In genomic region chr17:18217412-18218015, GRCh38 we compare ENCODE assay signal across 9 cellular contexts. TPM values are rescaled to one million over a fixed set of nuclear protein-coding genes. Genes with fewer than 3 reads are reported as not detected.
DNase-seq lines count a peak whose midpoint lies in the region; ATAC-seq and FAIRE-seq lines count a peak whose summit lies in the region.
"Had no signal": no experiment of that assay in that cellular context is flagged by ENCODE, and none has a peak within 500 bp of the region (broad histone marks: within the 10 kb centered on the region; RNA-seq: fewer than 3 reads in every experiment).

No MANE protein-coding gene starts in this region.

- H3K36me3 ChIP-seq in SJSA1 (no peaks in the 10 kb centered on the region), trophoblast cell (ENCODE audit: control insufficient read depth in 1 of 2, insufficient read depth in 2 of 2, low read length in 2 of 2) (no peaks in the 10 kb centered on the region)

- no peak overlapping the region for H2BK5ac ChIP-seq in trophoblast cell (ENCODE audit: low read depth, low read length, poor library complexity)

- no peak overlapping the region for H3K14ac ChIP-seq in trophoblast cell (ENCODE audit: low read length)

- H3K79me2 ChIP-seq in trophoblast cell (ENCODE audit: control insufficient read depth, insufficient read depth, low read length, poor library complexity) = no peaks in the 10 kb centered on the region

- WGBS in trophoblast cell (ENCODE audit: extremely low coverage, insufficient coverage, insufficient read length) = no CpG with 5 or more reads among the region's 6 CpGs

- no peak overlapping the region for H3K4me2 ChIP-seq in trophoblast cell (ENCODE audit: low read length)

- H3K79me1 ChIP-seq in trophoblast cell (ENCODE audit: low read length) = no peaks in the 10 kb centered on the region

- H2BK120ac ChIP-seq in trophoblast cell (ENCODE audit: insufficient read depth, low read length, poor library complexity) = no peak overlapping the region

- H2BK12ac ChIP-seq in trophoblast cell (ENCODE audit: low read length) = no peak overlapping the region

- H3K18ac ChIP-seq in trophoblast cell (ENCODE audit: low read length) = no peak overlapping the region

- H3K4me1 ChIP-seq in SJSA1 (replicated peaks) (peaks cover 14% of the 10 kb centered on the region), trophoblast cell (ENCODE audit: control insufficient read depth in 1 of 2, insufficient read depth in 2 of 2, low read length in 2 of 2) (peaks cover 0 to 2% of the 10 kb centered on the region in 2 experiments)

- no peak overlapping the region for H3K23ac ChIP-seq in trophoblast cell (ENCODE audit: low read length)

- H3K4ac ChIP-seq in trophoblast cell (ENCODE audit: low read depth, low read length) = no peak overlapping the region

- DNase-seq in D341Med (ENCODE audit: low spot score) (peak; percentile 79), HTR-8/SVneo (ENCODE audit: insufficient read length, low spot score) (peak; percentile 97), SJSA1 (ENCODE audit: low read depth in 1 of 2, low spot score in 2 of 2) (peak; percentile 56 to 61), glomerular visceral epithelial cell (ENCODE audit: extremely low spot score) (peak; percentile 70), trophoblast cell (peak; percentile 46 to 82), ureter (ENCODE audit: low spot score) (peak; percentile 62)
- DNase-seq in activated naive CD4-positive, alpha-beta T cell treated with Interleukin-2 at 50 U/mL for 16 hours = peak; percentile 78

- no peak overlapping the region for H3K27ac ChIP-seq in SJSA1
- H3K27ac ChIP-seq in trophoblast cell (ENCODE audit: low read depth, low read length) = no peak overlapping the region

- H3K9me3 ChIP-seq in SJSA1 (replicated peaks) (0 out of 2 replicates have a peak, but pooled peaks cover 2% of the 10 kb centered on the region), trophoblast cell (ENCODE audit: insufficient read depth, low read depth, low read length) (no peaks in the 10 kb centered on the region)

- no peak for ATAC-seq in HG02642 (IDR thresholded peaks at IDR 0.05; ENCODE audit: poor library complexity, unreplicated experiment)

- no peak overlapping the region for H2AFZ ChIP-seq in trophoblast cell (ENCODE audit: insufficient read depth, low read length, poor library complexity)

- no peak overlapping the region for H4K12ac ChIP-seq in trophoblast cell (ENCODE audit: low read depth, low read length)

- FAIRE-seq in HTR-8/SVneo (lab: Jason Lieb, UNC) = peak; percentile 97
- FAIRE-seq: TTC549 had no signal

- no peak overlapping the region for H3K9ac ChIP-seq in trophoblast cell (ENCODE audit: low read length)

- H3K4me3 ChIP-seq in SJSA1 (no peak overlapping the region), trophoblast cell (ENCODE audit: low read depth, low read length) (no peak overlapping the region)

- no peak overlapping the region for H2AK5ac ChIP-seq in trophoblast cell (ENCODE audit: low read length)

- H4K91ac ChIP-seq in trophoblast cell (ENCODE audit: low read depth, low read length) = no peak overlapping the region

- H3K27me3 ChIP-seq in SJSA1 (replicated peaks) = no peaks in the 10 kb centered on the region
- H3K27me3 ChIP-seq in trophoblast cell (ENCODE audit: insufficient read depth, low read length) = no peaks in the 10 kb centered on the region

- H4K8ac ChIP-seq in trophoblast cell (ENCODE audit: low read depth, low read length) = no peak overlapping the region

RNA-seq across cellular contexts. Expression of gene LLGL1, which starts 7.9 kb away (rescaled TPM):
- 15.9 and 19.3 TPM in 2 replicates for total RNA-seq in SJSA1 (2014; rRNA removed; shearing (Covaris generic))
- polyA plus RNA-seq in trophoblast cell (2013) = 21.5 and 21.7 TPM in 2 replicates
- 18.5 TPM for total RNA-seq in ureter

RNA-seq across cellular contexts. Expression of gene ALKBH5, which starts 33.9 kb away (rescaled TPM):
- 52.3 and 61.3 TPM in 2 replicates for total RNA-seq in SJSA1 (2014; rRNA removed; shearing (Covaris generic))
- polyA plus RNA-seq in trophoblast cell (2013) = 69.9 and 71.0 TPM in 2 replicates
- total RNA-seq in ureter = 87.9 TPM

RNA-seq across cellular contexts. Expression of gene FLII, which starts 41.0 kb away (rescaled TPM):
- 115 TPM in 2 replicates for total RNA-seq in SJSA1 (2014; rRNA removed; shearing (Covaris generic))
- polyA plus RNA-seq in trophoblast cell (2013) = 170 and 174 TPM in 2 replicates
- total RNA-seq in ureter = 307 TPM

RNA-seq across cellular contexts. Expression of gene MIEF2, which starts 42.9 kb away (rescaled TPM):
- total RNA-seq in SJSA1 (2014; rRNA removed; shearing (Covaris generic)) = 5.3 and 14.8 TPM in 2 replicates
- polyA plus RNA-seq in trophoblast cell (2013) = 5.1 and 5.3 TPM in 2 replicates
- 9.8 TPM for total RNA-seq in ureter
